8 cellular contexts compared by ENCODE assay signal in genomic region chr17:18183334-18184142, GRCh38. TPM values are rescaled to one million over a fixed set of nuclear protein-coding genes. Genes with fewer than 3 reads are reported as not detected.
A peak's percentile ranks its signal among the peaks of the same experiment; 100 is the strongest.
DNase-seq lines count a peak whose midpoint lies in the region; ATAC-seq and TF ChIP-seq lines count a peak whose summit lies in the region.

Gene ALKBH5 (plus strand): TSS chr17:18183828. CDS start chr17:18184244, 416 bp downstream.

- TSS peak; percentile 83 for BruUV-seq in mammary epithelial cell (replicated peaks; lab: Mats Ljungman, UMichigan)

- H4K20me1 ChIP-seq in mammary epithelial cell (ENCODE audit: insufficient read depth, low read length): no peaks in the 10 kb centered on the region

- CTCF ChIA-PET in mammary epithelial cell (lab: Charles Lee; ENCODE audit: low non-redundant PET): interaction anchor here (0.6 kb wide), 1 partner anchor 223 kb away, joined by 4 read pairs; no protein-coding TSS in a partner anchor

- in situ Hi-C loops in mammary epithelial cell (cut with MboI; ENCODE audit: low sequenced_read_pairs in 2 of 2): no loop called here

- H3K79me2 ChIP-seq in mammary epithelial cell (ENCODE audit: insufficient read depth, low read length): peaks cover 49% of the 10 kb centered on the region

- dilution Hi-C loops in mammary epithelial cell (cut with HindIII; ENCODE audit: low sequenced_read_pairs): no loop called here

- peak within 1 kb of the TSS; percentile 99 for H3K4me2 ChIP-seq in mammary epithelial cell (ENCODE audit: insufficient read depth, low read depth, low read length)

- H3K27ac ChIP-seq in WERI-Rb-1 (peak within 1 kb of the TSS; percentile 96), mammary epithelial cell (ENCODE audit: insufficient read depth, low read depth, low read length) (peak within 1 kb of the TSS; percentile 94), iPS-20b (ENCODE audit: low read length) (peak within 1 kb of the TSS; percentile 40), skin epidermis (peak within 1 kb of the TSS; percentile 88 to 99 (median 98))

- intact Hi-C loops in mammary epithelial cell (cut with micrococcal nuclease): loop anchor here (1.0 to 5.0 kb wide), 4 partner anchors 25 to 96 kb away; partner anchors contain the start of gene DRG2

- TF ChIP-seq CTCF in WERI-Rb-1 (IDR thresholded peaks at IDR 0.05; ENCODE audit: low read depth, low read length) (peak; percentile 55), mammary epithelial cell (conservative IDR thresholded peaks at IDR 0.05 in 1 of 2, IDR thresholded peaks at IDR 0.05 in 1 of 2; ENCODE audit: extremely low read depth in 1 of 2, insufficient read depth in 1 of 2, low read depth in 1 of 2, low read length in 2 of 2) (no peak)

- H3K9me3 ChIP-seq in WERI-Rb-1 (ENCODE audit: severe bottlenecking) (no peaks in the 10 kb centered on the region), mammary epithelial cell (replicated peaks; ENCODE audit: insufficient read depth, low read length) (no peaks in the 10 kb centered on the region), iPS-20b (ENCODE audit: insufficient read depth, low read depth, low read length) (no peaks in the 10 kb centered on the region)

- H3K27me3 ChIP-seq in WERI-Rb-1 (ENCODE audit: insufficient read depth, low read depth, severe bottlenecking) (no peaks in the 10 kb centered on the region), mammary epithelial cell (ENCODE audit: insufficient read depth, low read length) (no peaks in the 10 kb centered on the region), iPS-20b (ENCODE audit: insufficient read depth, low read length) (no peaks in the 10 kb centered on the region)

- H3K4me1 ChIP-seq in mammary epithelial cell (ENCODE audit: insufficient read depth, low read length): peaks cover 52% of the 10 kb centered on the region
- H3K4me1 ChIP-seq in iPS-20b (ENCODE audit: insufficient read depth, low read length): peaks cover 14% of the 10 kb centered on the region

- H3K4me3 ChIP-seq in WERI-Rb-1 (ENCODE audit: low read depth, low read length): peak within 1 kb of the TSS; percentile 65
- H3K4me3 ChIP-seq in mammary epithelial cell (replicated peaks in 1 of 3; ENCODE audit: insufficient read depth in 1 of 3, low read depth in 2 of 3, low read length in 3 of 3): peak within 1 kb of the TSS; percentile 55 to 94 (median 94)
- H3K4me3 ChIP-seq in iPS-20b (ENCODE audit: low read length): peak within 1 kb of the TSS; percentile 88
- H3K4me3 ChIP-seq in skin epidermis: peak within 1 kb of the TSS; percentile 71 to 99 (median 90)

- H3K9ac ChIP-seq in mammary epithelial cell (ENCODE audit: insufficient read depth, low read length): peak within 1 kb of the TSS; percentile 85
- peak within 1 kb of the TSS; percentile 94; the same call in 1 of the 2 replicates for H3K9ac ChIP-seq in iPS-20b (ENCODE audit: low read depth, low read length)

- 4% methylated on average over 26 of the region's 98 CpGs for WGBS in mammary epithelial cell (ENCODE audit: low coverage, missing lambda C conversion rate)

- H2AFZ ChIP-seq in mammary epithelial cell (ENCODE audit: low read depth, low read length): peak within 1 kb of the TSS; percentile 81

- H3K36me3 ChIP-seq in WERI-Rb-1 (peaks cover 40% of the 10 kb centered on the region), mammary epithelial cell (ENCODE audit: insufficient read depth, low read length) (no peaks in the 10 kb centered on the region), iPS-20b (ENCODE audit: insufficient read depth, low read depth, low read length) (peaks cover 29% of the 10 kb centered on the region)

- DNase-seq in AG08396 (ENCODE audit: low spot score): peak; percentile 100
- peak; percentile 96 for DNase-seq in NCI-H2227 (lab: John Stamatoyannopoulos, UW; ENCODE audit: unreplicated experiment)
- peak; percentile 98 for DNase-seq in WERI-Rb-1
- DNase-seq in mammary epithelial cell: peak; percentile 99

- peak; percentile 88 for ATAC-seq in GM18907 (IDR thresholded peaks at IDR 0.05; ENCODE audit: unreplicated experiment)
- peak; percentile 84 for ATAC-seq in HG03159 (IDR thresholded peaks at IDR 0.05; ENCODE audit: unreplicated experiment)

RNA-seq across cellular contexts. Expression of gene ALKBH5, which starts in this region (rescaled TPM):
- 100 to 1,000 TPM in 1 of 2 donors, 10 to 100 TPM in 1; 87.7 to 118 TPM for total RNA-seq in mammary epithelial cell
- polyA plus RNA-seq in mammary epithelial cell: 79.1 TPM
- polyA minus RNA-seq in mammary epithelial cell: 150 TPM

Comparison
In these comparisons a context has a peak if more than half of its experiments do, and no peak if none do; other contexts are left out.
1. Peak in every context shown above with its lines: DNase-seq, ATAC-seq, H3K4me3 ChIP-seq and H3K27ac ChIP-seq.
2. H3K27ac ChIP-seq: peak in every context shown above with its lines; median percentile 98 in skin epidermis; 96 in WERI-Rb-1; 94 in mammary epithelial cell; 40 in iPS-20b.